In the genomic region with DNA sequence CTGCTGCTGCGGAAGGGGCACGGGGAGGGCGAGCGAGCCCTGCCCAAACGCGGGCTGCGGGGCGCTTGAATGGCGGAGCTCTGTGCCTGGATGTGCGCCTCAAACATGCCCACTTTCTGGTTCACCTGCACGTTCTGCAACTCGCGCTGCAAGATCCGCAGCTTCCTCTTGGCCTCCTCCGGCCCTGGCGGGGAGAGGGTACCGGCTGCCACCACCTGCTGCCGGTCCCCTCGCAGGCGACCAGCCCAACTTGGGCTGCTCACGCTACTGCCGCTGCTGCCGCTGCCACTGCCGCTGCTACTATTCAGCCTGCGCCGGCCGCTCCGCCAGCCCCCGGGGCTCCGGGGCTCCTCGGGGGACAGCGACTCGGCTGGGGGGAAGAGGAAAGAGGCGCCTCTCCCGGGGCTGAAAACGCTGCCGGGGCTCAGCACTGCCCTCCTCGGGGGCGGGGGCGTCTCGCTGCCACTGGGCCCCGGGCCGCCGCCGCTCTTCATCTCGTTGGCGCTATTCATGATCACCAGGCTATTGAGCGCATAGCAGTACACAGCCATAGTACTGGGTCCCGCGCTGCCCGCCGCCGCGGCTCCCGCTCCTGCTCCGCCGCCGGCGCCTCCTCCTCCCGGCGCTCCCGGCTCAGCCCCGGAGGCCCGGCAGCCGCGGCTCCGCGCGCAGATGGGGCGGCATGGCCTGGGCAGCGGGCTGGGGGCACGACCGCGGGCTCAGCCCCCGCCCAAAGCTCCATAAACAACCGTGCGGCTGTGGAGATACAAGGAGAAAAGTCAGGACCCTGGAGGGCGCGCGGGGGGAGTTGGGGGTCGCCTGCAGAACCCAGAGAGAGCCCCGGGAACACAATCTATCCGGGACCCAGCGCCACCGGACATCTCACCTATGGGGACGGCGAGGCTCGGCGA, we compare ENCODE assay signal across 8 cellular contexts. TPM values are rescaled to one million over a fixed set of nuclear protein-coding genes. Genes with fewer than 3 reads are reported as not detected.
A peak's percentile ranks its signal among the peaks of the same experiment; 100 is the strongest.
DNase-seq lines count a peak whose midpoint lies in the region; ATAC-seq and TF ChIP-seq lines count a peak whose summit lies in the region.

No MANE protein-coding gene starts in this region.

- peak in 1 of 2 donors; percentile 31 for TF ChIP-seq POLR2A in vagina (IDR thresholded peaks at IDR 0.05)

- H3K27me3 Mint-ChIP-seq in natural killer cell (ENCODE audit: low read depth in 2 of 2) = no peaks in the 10 kb centered on the region

- TF ChIP-seq CTCF in fibroblast of the aortic adventitia (IDR thresholded peaks at IDR 0.05; ENCODE audit: insufficient read depth, low read length) = no peak
- TF ChIP-seq CTCF in natural killer cell (IDR thresholded peaks at IDR 0.05) = peak; percentile 32
- TF ChIP-seq CTCF in vagina (IDR thresholded peaks at IDR 0.05) = no peak

- intact Hi-C loops in natural killer cell (cut with micrococcal nuclease) (loop anchor here (10.0 kb wide), 1 partner anchor 88 kb away; no protein-coding TSS in a partner anchor), vagina (cut with DNase I) (loop anchor here (2.0 to 10.0 kb wide), 3 partner anchors 75 to 102 kb away; no protein-coding TSS in a partner anchor)

- H3K27me3 ChIP-seq in vagina = no peaks in the 10 kb centered on the region

- H3K36me3 ChIP-seq in vagina = peaks cover 0 to 11% of the 10 kb centered on the region in 2 donors

- peak overlapping the region; percentile 97 for H3K27ac ChIP-seq in vagina

- peak overlapping the region; percentile 99 for H3K4me3 Mint-ChIP-seq in natural killer cell

- no peaks in the 10 kb centered on the region for H3K9me3 Mint-ChIP-seq in natural killer cell

- peaks cover 51 to 70% of the 10 kb centered on the region in 2 donors for H3K4me1 Mint-ChIP-seq in natural killer cell

- peak overlapping the region; percentile 89 to 93 for H3K27ac Mint-ChIP-seq in natural killer cell

- no peaks in the 10 kb centered on the region for H3K9me3 ChIP-seq in vagina

- DNase-seq in EL (peak; percentile 41), NCI-H2107 (lab: John Stamatoyannopoulos, UW) (peak; percentile 50), fibroblast of the aortic adventitia (ENCODE audit: low read depth) (peak; percentile 17), natural killer cell (peak; percentile 59), vagina (ENCODE audit: extremely low spot score in 2 of 2) (no peak), NCI-H2029 treated with DMSO at 0.1 percent for 48 hours (lab: John Stamatoyannopoulos, UW) (no peak)
- peak; percentile 31 to 45 for DNase-seq in activated T-helper 1 cell treated with anti-CD3 and anti-CD28 coated beads, Interleukin-2, amount 50 U/mL, for 16 hours (ENCODE audit: low read depth in 1 of 2, low spot score in 1 of 2)

- no peaks in the 10 kb centered on the region for H3K36me3 Mint-ChIP-seq in natural killer cell

- ATAC-seq in GM21529 (IDR thresholded peaks at IDR 0.05; ENCODE audit: unreplicated experiment) = peak; percentile 40
- ATAC-seq in natural killer cell = peak; percentile 67 to 82 (median 75)

- peaks cover 59% of the 10 kb centered on the region for H3K4me1 ChIP-seq in vagina

- H3K4me3 ChIP-seq in fibroblast of the aortic adventitia (ENCODE audit: low read depth, low read length) = peak overlapping the region; percentile 77
- H3K4me3 ChIP-seq in vagina = peak overlapping the region; percentile 87 to 99

RNA-seq across cellular contexts. Expression of a gene that starts 1.9 kb away (rescaled TPM):
- total RNA-seq in fibroblast of the aortic adventitia (ENCODE audit: low replicate concordance) = 7.5 and 17.2 TPM in 2 replicates
- 100 to 1,000 TPM in 1 of 3 donors, 10 to 100 TPM in 2; 92.2 to 133 (median 99.0) TPM for total RNA-seq in natural killer cell
- total RNA-seq in vagina = 31.7 TPM

Comparison
In these comparisons a context has a peak if more than half of its experiments do, and no peak if none do; other contexts are left out.
1. DNase-seq: peak in EL (single experiment), NCI-H2107 (single experiment), activated T-helper 1 cell treated with anti-CD3 and anti-CD28 coated beads, Interleukin-2, amount 50 U/mL, for 16 hours (2 of 2), fibroblast of the aortic adventitia (single experiment) and natural killer cell (single experiment); none in vagina (0 of 2) and NCI-H2029 treated with DMSO at 0.1 percent for 48 hours (single experiment).